ENCODE assay signal across 18 cellular contexts in the genomic region with DNA sequence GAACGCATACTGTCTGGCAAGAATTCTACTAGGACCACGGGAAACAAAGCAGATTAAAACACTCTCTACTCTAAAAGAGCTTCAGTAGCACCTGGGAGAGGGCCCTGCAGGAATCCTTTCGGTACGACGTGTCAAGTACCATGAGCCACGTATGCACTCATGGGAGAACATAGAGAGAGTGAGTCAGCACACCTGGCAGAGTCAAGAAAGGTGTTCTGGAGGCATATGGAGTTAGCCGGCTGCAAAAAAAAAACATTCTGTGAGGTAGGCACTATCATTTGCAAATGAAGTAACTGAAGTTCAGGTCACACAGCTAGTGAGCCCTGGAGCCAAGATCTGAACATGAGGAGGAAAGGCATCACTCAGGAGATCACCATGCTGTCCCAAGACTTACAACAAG.
DNase-seq lines count a peak whose midpoint lies in the region; ATAC-seq and TF ChIP-seq lines count a peak whose summit lies in the region.
"Had no signal": no experiment of that assay in that cellular context is flagged by ENCODE, and none has a peak within 500 bp of the region (broad histone marks: within the 10 kb centered on the region; RNA-seq: fewer than 3 reads in every experiment).

No MANE protein-coding gene starts in this region.

- TF ChIP-seq POLR2A in thyroid gland (IDR thresholded peaks at IDR 0.05) = no peak

- H3K9me3 Mint-ChIP-seq in endodermal cell (no peaks in the 10 kb centered on the region), nephron progenitor cell (no peaks in the 10 kb centered on the region)
- H3K9me3 Mint-ChIP-seq: activated naive CD8-positive, alpha-beta T cell treated with anti-CD3 and anti-CD28 coated beads, Interleukin-2, amount 10 ng/mL, durations not matched to agents 7 days and 5 days had no signal

- H3K27me3 Mint-ChIP-seq in endodermal cell (ENCODE audit: insufficient read depth) (no peaks in the 10 kb centered on the region), nephron progenitor cell (ENCODE audit: low read depth, poor library complexity) (no peaks in the 10 kb centered on the region)
- H3K27me3 Mint-ChIP-seq: activated naive CD8-positive, alpha-beta T cell treated with anti-CD3 and anti-CD28 coated beads, Interleukin-2, amount 10 ng/mL, durations not matched to agents 7 days and 5 days had no signal

- no peaks in the 10 kb centered on the region for H3K27me3 ChIP-seq in endodermal cell (ENCODE audit: control insufficient read depth, insufficient read depth, low read length, poor library complexity, severe bottlenecking)
- no peaks in the 10 kb centered on the region for H3K27me3 ChIP-seq in thyroid gland
- no peaks in the 10 kb centered on the region for H3K27me3 ChIP-seq in SJCRH30

- no peak overlapping the region for H3K9ac ChIP-seq in endodermal cell (ENCODE audit: extremely low read depth, low read length, poor library complexity, severe bottlenecking)

- H3K36me3 ChIP-seq in endodermal cell (ENCODE audit: control insufficient read depth, insufficient read depth, low read length) = no peaks in the 10 kb centered on the region
- peaks cover 0 to 5% of the 10 kb centered on the region in 2 donors for H3K36me3 ChIP-seq in thyroid gland
- H3K36me3 ChIP-seq in SJCRH30 = no peaks in the 10 kb centered on the region

- H3K4me1 Mint-ChIP-seq in endodermal cell (peaks cover 9% of the 10 kb centered on the region), nephron progenitor cell (peaks cover 59% of the 10 kb centered on the region)

- H3K4me3 ChIP-seq in endodermal cell (ENCODE audit: low read length) (no peak overlapping the region), thyroid gland (replicated peaks in 1 of 3) (no peak overlapping the region), SJCRH30 (no peak overlapping the region)
- H3K4me3 ChIP-seq: GM12878 had no signal

- H3K36me3 Mint-ChIP-seq in endodermal cell (ENCODE audit: low read depth) (peaks cover 26% of the 10 kb centered on the region), nephron progenitor cell (ENCODE audit: low read depth) (peaks cover 4% of the 10 kb centered on the region)
- H3K36me3 Mint-ChIP-seq: activated naive CD8-positive, alpha-beta T cell treated with anti-CD3 and anti-CD28 coated beads, Interleukin-2, amount 10 ng/mL, durations not matched to agents 7 days and 5 days had no signal

- H3K4me1 ChIP-seq in endodermal cell (ENCODE audit: control insufficient read depth, insufficient read depth, low read length) (peaks cover 11% of the 10 kb centered on the region), thyroid gland (peaks cover 21 to 28% of the 10 kb centered on the region in 2 donors), SJCRH30 (peaks cover 4% of the 10 kb centered on the region; the same call in 1 of the 2 replicates)

- H3K9me3 ChIP-seq in endodermal cell (ENCODE audit: control insufficient read depth, low read length) = no peaks in the 10 kb centered on the region
- H3K9me3 ChIP-seq in thyroid gland = no peaks in the 10 kb centered on the region
- no peaks in the 10 kb centered on the region for H3K9me3 ChIP-seq in SJCRH30 (replicated peaks)

- ATAC-seq in GM19351 (IDR thresholded peaks at IDR 0.05; ENCODE audit: unreplicated experiment) = no peak
- ATAC-seq: activated CD4-positive, CD25-positive, alpha-beta regulatory T cell treated with anti-CD3 and anti-CD28 coated beads, Interleukin-2, amount 50 U/mL, for 24 hours; GM12878 had no signal

- DNase-seq in NCI-H1417 (lab: John Stamatoyannopoulos, UW) = peak; percentile 20 to 58 (median 54)
- no peak for DNase-seq in NCI-H1417 treated with DMSO at 0.1 percent for 48 hours (lab: John Stamatoyannopoulos, UW)
- DNase-seq in endodermal cell = no peak
- no peak for DNase-seq in nephron progenitor cell
- DNase-seq in thyroid gland = peak; percentile 82
- DNase-seq in SJCRH30 = no peak
- no peak for DNase-seq in RKO (ENCODE audit: low spot score)
- DNase-seq: activated naive CD8-positive, alpha-beta T cell treated with anti-CD3 and anti-CD28 coated beads, Interleukin-2, amount 10 ng/mL, durations not matched to agents 7 days and 5 days; EL; erythroblast; NCI-H2081 treated with DMSO at 0.1 percent for 48 hours; OCI-M1; stimulated activated CD8-positive, alpha-beta memory T cell treated with anti-CD3 and anti-CD28 coated beads, Interleukin-4, amount 100 ng/mL, for 48 hours had no signal

- WGBS in endodermal cell (ENCODE audit: insufficient coverage in 1 of 2, insufficient read length in 1 of 2), 2 experiments = 95 to 96% methylated on average over 5 to 7 of the region's 7 CpGs
- WGBS in thyroid gland, 2 donors = 44 to 53% methylated on average over 7 of the region's 7 CpGs

- H3K27ac Mint-ChIP-seq in endodermal cell = peak overlapping the region; percentile 32
- peak overlapping the region; percentile 27 for H3K27ac Mint-ChIP-seq in nephron progenitor cell
- H3K27ac Mint-ChIP-seq: activated naive CD8-positive, alpha-beta T cell treated with anti-CD3 and anti-CD28 coated beads, Interleukin-2, amount 10 ng/mL, durations not matched to agents 7 days and 5 days had no signal

- H3K4me3 Mint-ChIP-seq in endodermal cell (no peak overlapping the region), nephron progenitor cell (no peak overlapping the region)
- H3K4me3 Mint-ChIP-seq: activated naive CD8-positive, alpha-beta T cell treated with anti-CD3 and anti-CD28 coated beads, Interleukin-2, amount 10 ng/mL, durations not matched to agents 7 days and 5 days had no signal

- TF ChIP-seq CTCF in endodermal cell (conservative IDR thresholded peaks at IDR 0.05) (no peak), nephron progenitor cell (IDR thresholded peaks at IDR 0.05) (no peak), thyroid gland (IDR thresholded peaks at IDR 0.05) (no peak)

- H3K27ac ChIP-seq in endodermal cell (ENCODE audit: low read depth, low read length) (no peak overlapping the region), thyroid gland (peak overlapping the region; percentile 56 to 80 (median 75)), SJCRH30 (no peak overlapping the region)
- H3K27ac ChIP-seq: 22Rv1, C4-2B had no signal

- intact Hi-C loops in thyroid gland (cut with DNase I) = no loop called here

Comparison
In these comparisons a context has a peak if more than half of its experiments do, and no peak if none do; other contexts are left out.
1. DNase-seq: peak in NCI-H1417 (3 of 3) and thyroid gland (2 of 2); none in NCI-H1417 treated with DMSO at 0.1 percent for 48 hours (single experiment), endodermal cell (single experiment), nephron progenitor cell (single experiment), SJCRH30 (0 of 2) and RKO (single experiment).
2. H3K27ac ChIP-seq: peak in thyroid gland (3 of 3); none in endodermal cell (single experiment) and SJCRH30 (single experiment).